Comparison of ENCODE assay signal across 2 cellular contexts in genomic region chr17:1012823-1013728, GRCh38.
TF ChIP-seq lines count a peak whose summit lies in the region.

No MANE protein-coding gene starts in this region.

TF ChIP-seq in HEK293, 187 proteins besides CTCF, POLR2A, EP300 and RAD21:
- TF ChIP-seq ZSCAN4 (tag by site-specific recombination; IDR thresholded peaks at IDR 0.05) (peak; percentile 47; the same call in 1 of the 2 replicates), ZNF184 (tag by site-specific recombination; IDR thresholded peaks at IDR 0.05) (no peak), GLI2 (tag by site-specific recombination; IDR thresholded peaks at IDR 0.05; ENCODE audit: borderline replicate concordance, low read depth) (no peak), BCL11B (tag by site-specific recombination; IDR thresholded peaks at IDR 0.05; ENCODE audit: low read depth) (no peak), ZIC2 (tag by site-specific recombination; IDR thresholded peaks at IDR 0.05) (no peak), GLI4 (tag by site-specific recombination; IDR thresholded peaks at IDR 0.05) (no peak)
- TF ChIP-seq, protein P1, sequence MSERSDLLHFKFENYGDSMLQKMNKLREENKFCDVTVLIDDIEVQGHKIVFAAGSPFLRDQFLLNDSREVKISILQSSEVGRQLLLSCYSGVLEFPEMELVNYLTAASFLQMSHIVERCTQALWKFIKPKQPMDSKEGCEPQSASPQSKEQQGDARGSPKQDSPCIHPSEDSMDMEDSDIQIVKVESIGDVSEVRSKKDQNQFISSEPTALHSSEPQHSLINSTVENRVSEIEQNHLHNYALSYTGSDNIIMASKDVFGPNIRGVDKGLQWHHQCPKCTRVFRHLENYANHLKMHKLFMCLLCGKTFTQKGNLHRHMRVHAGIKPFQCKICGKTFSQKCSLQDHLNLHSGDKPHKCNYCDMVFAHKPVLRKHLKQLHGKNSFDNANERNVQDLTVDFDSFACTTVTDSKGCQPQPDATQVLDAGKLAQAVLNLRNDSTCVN (tag by site-specific recombination; optimal IDR thresholded peaks at IDR 0.05): no peak

TF ChIP-seq in K562, 482 proteins besides CTCF, POLR2A, EP300 and RAD21:
- TF ChIP-seq BCOR (IDR thresholded peaks at IDR 0.05) (0 out of 2 replicates have a peak, but pooled peaks have one; percentile 16), KAT7 (CRISPR knock-in tag; IDR thresholded peaks at IDR 0.05; ENCODE audit: borderline replicate concordance) (no peak), ADNP (tag; IDR thresholded peaks at IDR 0.05) (0 out of 2 replicates have a peak, but pooled peaks have one; percentile 20), NBN (IDR thresholded peaks at IDR 0.05; ENCODE audit: low read depth) (no peak)
